ENCODE assay signal across 8 cellular contexts in the genomic region with DNA sequence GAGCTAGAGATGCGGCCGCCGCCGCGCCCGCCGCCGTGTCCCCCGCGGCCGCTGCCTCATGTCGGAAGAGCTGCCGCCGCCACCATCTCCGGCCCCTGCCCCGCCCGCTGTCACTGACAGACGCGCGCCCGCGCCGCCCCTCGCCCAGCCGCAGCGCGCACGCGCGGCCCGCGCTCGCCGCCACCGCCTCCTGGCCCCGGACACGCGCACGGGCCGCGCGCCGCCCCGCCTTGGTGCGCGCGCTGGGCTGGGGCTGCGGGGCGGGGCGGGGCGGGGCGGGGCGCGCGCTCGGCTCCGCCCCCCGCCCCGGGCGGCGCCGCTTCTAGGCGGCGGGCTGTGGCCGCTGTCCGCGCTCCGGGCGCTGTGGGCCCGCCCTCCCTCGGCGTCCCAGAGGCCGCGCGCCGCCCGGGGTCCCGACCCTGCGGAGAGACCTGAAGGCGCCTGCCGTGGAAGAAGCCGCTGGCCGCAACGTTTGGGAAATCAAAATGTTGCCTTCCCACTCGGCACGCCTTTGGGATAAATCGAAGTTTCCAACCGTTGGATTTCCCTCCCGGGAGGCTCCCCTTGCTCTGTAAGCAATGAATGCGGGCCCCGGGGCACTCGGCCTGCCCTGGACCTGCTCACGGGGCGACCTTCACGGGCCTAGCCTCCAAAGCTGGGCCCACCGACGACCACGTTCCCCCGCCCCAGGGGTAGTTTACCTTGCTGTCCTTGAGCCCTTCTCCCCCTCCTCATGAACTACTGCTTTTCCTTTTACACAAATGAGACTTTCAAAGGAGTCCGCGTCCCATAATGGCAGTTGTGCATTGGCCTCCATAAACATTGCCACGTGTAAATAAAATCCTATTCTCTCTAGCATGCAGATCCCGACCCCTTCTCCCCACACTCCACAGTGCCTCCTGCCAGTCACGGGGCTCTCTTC. TPM values are rescaled to one million over a fixed set of nuclear protein-coding genes. Genes with fewer than 3 reads are reported as not detected.
DNase-seq lines count a peak whose midpoint lies in the region; ATAC-seq and TF ChIP-seq lines count a peak whose summit lies in the region.

A gene (minus strand): TSS at position 115 of the 922 bp plus-strand sequence. CDS start 1,000 bp downstream, outside the sequence.

- intact Hi-C loops in esophagus muscularis mucosa (cut with DNase I) = loop anchor here (5.0 to 10.0 kb wide), 4 partner anchors 62 to 136 kb away; no protein-coding TSS in a partner anchor

- no peak for TF ChIP-seq CTCF in esophagus muscularis mucosa (IDR thresholded peaks at IDR 0.05)

- peak within 1 kb of the TSS; percentile 58 for H3K4me3 ChIP-seq in NT2/D1 (ENCODE audit: insufficient read length, low read depth)
- peak within 1 kb of the TSS; percentile 82 to 94 (median 86) for H3K4me3 ChIP-seq in esophagus muscularis mucosa
- peak within 1 kb of the TSS; percentile 42 for H3K4me3 ChIP-seq in mucosa of stomach (ENCODE audit: low read length)

- H3K9me3 ChIP-seq in NT2/D1 (ENCODE audit: insufficient read depth, low read length) (no peaks in the 10 kb centered on the region), esophagus muscularis mucosa (no peaks in the 10 kb centered on the region), mucosa of stomach (ENCODE audit: control insufficient read depth, low read length) (no peaks in the 10 kb centered on the region)

- H3K27ac ChIP-seq in esophagus muscularis mucosa (replicated peaks in 1 of 4) = peak within 1 kb of the TSS; percentile 82 to 89 (median 87)

- peaks cover 5% of the 10 kb centered on the region for H3K4me1 ChIP-seq in NT2/D1 (ENCODE audit: insufficient read depth, insufficient read length)
- peaks cover 28 to 49% (median 48%) of the 10 kb centered on the region in 4 donors for H3K4me1 ChIP-seq in esophagus muscularis mucosa
- H3K4me1 ChIP-seq in mucosa of stomach (ENCODE audit: control insufficient read depth, insufficient read depth, low read length) = peaks cover 28% of the 10 kb centered on the region

- H3K27me3 ChIP-seq in NT2/D1 (ENCODE audit: insufficient read depth, insufficient read length) (peaks cover 52% of the 10 kb centered on the region), esophagus muscularis mucosa (no peaks in the 10 kb centered on the region), mucosa of stomach (ENCODE audit: control insufficient read depth, insufficient read depth, low read length) (no peaks in the 10 kb centered on the region)

- peak; percentile 59 for ATAC-seq in HG03139 (IDR thresholded peaks at IDR 0.05; ENCODE audit: unreplicated experiment)

- TF ChIP-seq POLR2A in esophagus muscularis mucosa (IDR thresholded peaks at IDR 0.05; ENCODE audit: low read depth) = no peak

- DNase-seq in SKM-1 treated with dmso at 0.1 percent for 144 hours (lab: John Stamatoyannopoulos, UW; ENCODE audit: unreplicated experiment) (peak; percentile 61), SKM-1 (lab: John Stamatoyannopoulos, UW; ENCODE audit: unreplicated experiment) (no peak), NT2/D1 (ENCODE audit: low read depth, low spot score) (peak; percentile 51), esophagus muscularis mucosa (ENCODE audit: extremely low spot score) (no peak)
- peak; percentile 68 to 80 for DNase-seq in activated T-cell treated with anti-CD3 and anti-CD28 coated beads, Interleukin-2, amount 50 U/mL, for 48 hours
- peak; percentile 66 for DNase-seq in stimulated activated CD8-positive, alpha-beta memory T cell treated with anti-CD3 and anti-CD28 coated beads, Interleukin-4, amount 100 ng/mL, for 24 hours (ENCODE audit: low read depth)

- peaks cover 21% of the 10 kb centered on the region for H3K36me3 ChIP-seq in NT2/D1 (ENCODE audit: insufficient read depth, insufficient read length, low read length)
- no peaks in the 10 kb centered on the region for H3K36me3 ChIP-seq in esophagus muscularis mucosa
- H3K36me3 ChIP-seq in mucosa of stomach (ENCODE audit: control insufficient read depth, insufficient read depth, low read length) = no peaks in the 10 kb centered on the region

- 6% methylated on average over 60 of the region's 104 CpGs for WGBS in esophagus muscularis mucosa

- peak within 1 kb of the TSS; percentile 79 for H3K9ac ChIP-seq in NT2/D1 (ENCODE audit: insufficient read length, low read depth)
- peak within 1 kb of the TSS; percentile 58 for H3K9ac ChIP-seq in mucosa of stomach (ENCODE audit: low read length)

- TF ChIP-seq EP300 in esophagus muscularis mucosa (IDR thresholded peaks at IDR 0.05) = no peak

RNA-seq across cellular contexts. Expression of the gene that starts here (rescaled TPM):
- total RNA-seq in esophagus muscularis mucosa = 10 to 100 TPM; 35.8 to 72.9 (median 55.7) TPM

Comparison
In these comparisons a context has a peak if more than half of its experiments do, and no peak if none do; other contexts are left out.
1. DNase-seq: peak in SKM-1 treated with dmso at 0.1 percent for 144 hours (single experiment), NT2/D1 (single experiment), activated T-cell treated with anti-CD3 and anti-CD28 coated beads, Interleukin-2, amount 50 U/mL, for 48 hours (2 of 2) and stimulated activated CD8-positive, alpha-beta memory T cell treated with anti-CD3 and anti-CD28 coated beads, Interleukin-4, amount 100 ng/mL, for 24 hours (single experiment); none in SKM-1 (single experiment) and esophagus muscularis mucosa (single experiment).
2. Peak in every context shown above with its lines, with median percentiles within 50 percentile points of each other: H3K4me3 ChIP-seq.